In the genomic region with DNA sequence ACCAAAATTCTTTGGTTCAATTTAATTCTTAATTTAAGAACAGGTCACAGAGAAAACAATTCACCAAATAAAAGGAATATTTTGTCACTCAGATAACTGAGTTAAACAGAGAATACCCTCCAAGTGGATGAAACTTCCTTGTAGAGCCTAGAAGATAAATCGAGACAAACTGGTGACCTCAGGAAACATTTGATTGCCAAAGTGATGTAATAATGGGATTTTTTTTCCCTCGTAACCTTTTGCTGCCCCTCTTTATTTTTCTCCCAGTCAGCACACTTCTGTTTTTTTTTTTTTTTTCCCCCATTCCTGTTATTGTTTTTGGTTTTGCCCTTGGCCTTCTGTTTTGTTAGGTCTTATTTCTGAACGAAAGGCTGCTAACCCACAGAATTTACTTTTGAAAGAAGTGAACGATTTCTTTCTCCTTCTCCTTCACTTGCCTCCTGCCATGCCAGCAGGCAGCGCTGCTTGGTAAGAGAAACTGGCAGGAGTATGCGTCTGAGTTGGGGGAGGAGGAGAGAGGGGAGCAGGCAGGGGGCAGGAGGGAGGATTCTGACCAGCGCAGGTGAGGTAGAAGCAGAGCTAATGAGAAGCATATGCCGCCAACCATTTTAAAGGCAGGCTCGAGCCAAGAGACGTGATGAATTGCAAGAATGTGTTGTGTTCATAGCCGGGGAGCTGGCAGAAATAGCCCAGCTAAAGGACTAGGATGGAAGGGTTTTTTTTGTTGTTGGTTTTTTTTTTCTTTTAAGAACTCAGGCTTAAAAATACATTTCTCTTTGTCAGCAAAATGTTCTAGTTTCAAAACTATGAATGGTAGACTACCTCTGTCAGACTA, we compare ENCODE assay signal across 8 cellular contexts.
A peak's percentile ranks its signal among the peaks of the same experiment; 100 is the strongest.
DNase-seq lines count a peak whose midpoint lies in the region; ATAC-seq, FAIRE-seq and TF ChIP-seq lines count a peak whose summit lies in the region.

No MANE protein-coding gene starts in this region.

- H3K9me3 ChIP-seq in heart left ventricle (no peaks in the 10 kb centered on the region), pancreas (no peaks in the 10 kb centered on the region)

- H3K27me3 ChIP-seq in heart left ventricle, result no peaks in the 10 kb centered on the region
- no peaks in the 10 kb centered on the region for H3K27me3 ChIP-seq in pancreas

- H3K4me3 ChIP-seq in WI38 (ENCODE audit: low read depth, low read length) (0 out of 2 replicates have a peak overlapping the region, but pooled peaks have one; percentile 10), heart left ventricle (peak overlapping the region in 8 of 12 donors; percentile 14 to 42 (median 27)), pancreas (peak overlapping the region in 1 of 4 donors; percentile 1)

- FAIRE-seq in pancreas (lab: Jason Lieb, UNC) (no peak), GM12891 (lab: Jason Lieb, UNC) (no peak)

- TF ChIP-seq POLR2A in heart left ventricle (IDR thresholded peaks at IDR 0.05), result no peak
- no peak for TF ChIP-seq POLR2A in GM12891 (IDR thresholded peaks at IDR 0.05; ENCODE audit: low read depth, low read length)

- H3K36me3 ChIP-seq in heart left ventricle (no peaks in the 10 kb centered on the region), pancreas (no peaks in the 10 kb centered on the region)

- peak overlapping the region in 8 of 12 donors; percentile 7 to 70 (median 43) for H3K27ac ChIP-seq in heart left ventricle
- H3K27ac ChIP-seq in pancreas, result peak overlapping the region in 2 of 4 donors; percentile 54 to 59

- TF ChIP-seq CTCF in WI38 (IDR thresholded peaks at IDR 0.05; ENCODE audit: low read depth, low read length) (0 out of 2 replicates have a peak, but pooled peaks have one; percentile 16), heart left ventricle (IDR thresholded peaks at IDR 0.05) (peak in 4 of 12 donors; percentile 23 to 37 (median 28)), pancreas (IDR thresholded peaks at IDR 0.05) (no peak)

- ATAC-seq in heart left ventricle (peak in 3 of 4 donors; percentile 68 to 79 (median 70)), pancreas (peak; percentile 56 to 88 (median 86)), GM19351 (IDR thresholded peaks at IDR 0.05; ENCODE audit: unreplicated experiment) (no peak), HG03432 (IDR thresholded peaks at IDR 0.05; ENCODE audit: unreplicated experiment) (no peak)

- intact Hi-C loops in heart left ventricle (cut with DNase I), result loop anchor here in 1 of 10 donors (10.0 kb wide), 1 partner anchor 201 kb away; no protein-coding TSS in a partner anchor
- intact Hi-C loops in pancreas (cut with DNase I), result no loop called here

- peak; percentile 77 for DNase-seq in DMS 273 (lab: John Stamatoyannopoulos, UW; ENCODE audit: unreplicated experiment)
- DNase-seq in heart left ventricle, result peak in 4 of 5 donors; percentile 19 to 44 (median 30)
- peak in 4 of 6 donors; percentile 27 to 36 (median 32) for DNase-seq in pancreas
- DNase-seq in GM12891 (ENCODE audit: insufficient read length, low spot score), result no peak
- DNase-seq in stimulated activated CD4-positive, alpha-beta T cell treated with anti-CD3 and anti-CD28 coated beads, Interleukin-12 subunit alpha, Interleukin-12 subunit beta, amount 100 ng/mL, for 4 hours, result no peak

- 28 to 33% (median 31%) methylated on average over 11 of the region's 11 CpGs for WGBS in heart left ventricle, 4 donors
- 21 to 28% methylated on average over 11 of the region's 11 CpGs for WGBS in pancreas, 2 donors

- H3K4me1 ChIP-seq in heart left ventricle, result peaks cover 0 to 32% (median 9%) of the 10 kb centered on the region in 12 donors
- no peaks in the 10 kb centered on the region for H3K4me1 ChIP-seq in pancreas

TF ChIP-seq in GM12891, 5 proteins besides CTCF, POLR2A, EP300 and RAD21:
- TF ChIP-seq PAX5 (IDR thresholded peaks at IDR 0.05; ENCODE audit: insufficient read depth, low read length, severe bottlenecking), result no peak
- no peak for TF ChIP-seq TAF1 (IDR thresholded peaks at IDR 0.05; ENCODE audit: low read depth, low read length)
- TF ChIP-seq POU2F2 (IDR thresholded peaks at IDR 0.05; ENCODE audit: low read depth, low read length), result no peak
- TF ChIP-seq POLR2AphosphoS5 (IDR thresholded peaks at IDR 0.05; ENCODE audit: low read depth, low read length), result no peak
- TF ChIP-seq SPI1 (IDR thresholded peaks at IDR 0.05; ENCODE audit: low read depth, low read length), result no peak
TF ChIP-seq in GM12891: peak in this region for 0.

Comparison
In these comparisons a context has a peak if more than half of its experiments do, and no peak if none do; other contexts are left out.
1. DNase-seq: peak in DMS 273 (single experiment), heart left ventricle (4 of 5) and pancreas (4 of 6); none in GM12891 (single experiment) and stimulated activated CD4-positive, alpha-beta T cell treated with anti-CD3 and anti-CD28 coated beads, Interleukin-12 subunit alpha, Interleukin-12 subunit beta, amount 100 ng/mL, for 4 hours (single experiment).
2. ATAC-seq: peak in heart left ventricle (3 of 4) and pancreas (4 of 4); none in GM19351 (single experiment) and HG03432 (single experiment).